ENCODE assay signal across 20 cellular contexts in the genomic region with DNA sequence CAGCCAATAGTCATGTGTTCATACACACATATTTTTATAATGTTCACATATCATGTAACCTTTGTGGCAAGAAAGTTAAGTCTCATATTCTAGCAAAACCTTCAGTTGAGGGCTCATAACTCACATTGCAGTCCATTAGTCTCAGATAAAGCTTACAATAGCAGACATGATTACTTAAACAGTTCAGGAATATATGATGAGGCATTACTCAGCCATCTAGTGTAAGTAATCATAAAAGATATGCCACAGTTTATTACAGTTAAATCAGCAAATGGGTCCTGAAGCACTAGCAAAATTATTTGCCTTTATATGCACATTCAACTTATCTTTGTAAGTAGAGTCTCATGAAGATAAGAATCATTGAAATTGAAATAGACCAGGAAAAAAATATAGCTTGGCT.
DNase-seq lines count a peak whose midpoint lies in the region; ATAC-seq, FAIRE-seq and TF ChIP-seq lines count a peak whose summit lies in the region.
"Had no signal": no experiment of that assay in that cellular context is flagged by ENCODE, and none has a peak within 500 bp of the region (broad histone marks: within the 10 kb centered on the region; RNA-seq: fewer than 3 reads in every experiment).

No MANE protein-coding gene starts in this region.

- H3K9me3 ChIP-seq in IMR-90 (ENCODE audit: control insufficient read depth, insufficient read depth, low read length) (no peaks in the 10 kb centered on the region), astrocyte (ENCODE audit: insufficient read depth, low read depth, low read length) (no peaks in the 10 kb centered on the region)
- H3K9me3 ChIP-seq: SJCRH30 had no signal

- intact Hi-C loops in IMR-90 (cut with micrococcal nuclease): loop anchor here (5.0 kb wide), 1 partner anchor 243 kb away; no protein-coding TSS in a partner anchor

- DNase-seq in AG04449 (ENCODE audit: low read depth, low spot score) (peak; percentile 9), IMR-90 (peak; percentile 90), astrocyte (ENCODE audit: low read depth) (peak; percentile 2), fibroblast of villous mesenchyme (ENCODE audit: low read depth) (peak; percentile 11), NCI-H82 treated with DMSO at 0.1 percent for 48 hours (lab: John Stamatoyannopoulos, UW; ENCODE audit: unreplicated experiment) (no peak), ureter (ENCODE audit: low spot score) (no peak), chondrocyte (ENCODE audit: low spot score) (no peak), midbrain (lab: John Stamatoyannopoulos, UW) (no peak)
- DNase-seq: CD4-positive, CD25-positive, alpha-beta regulatory T cell; GOT3; KG1; NCI-H1048; NCI-H1694; NCI-H2107; NCI-H446 treated with DMSO at 0.1 percent for 48 hours; NCI-H82; SJCRH30 had no signal

- H3K79me1 ChIP-seq in IMR-90 (ENCODE audit: low read depth in 1 of 2, low read length in 2 of 2): no peaks in the 10 kb centered on the region

- no peaks in the 10 kb centered on the region for H3K27me3 Mint-ChIP-seq in astrocyte (ENCODE audit: low read depth, unreplicated experiment)
- H3K27me3 Mint-ChIP-seq in chondrocyte (ENCODE audit: low read depth): peaks cover 3% of the 10 kb centered on the region
- H3K27me3 Mint-ChIP-seq: CD4-positive, CD25-positive, alpha-beta regulatory T cell had no signal

- H3K14ac ChIP-seq in IMR-90 (replicated peaks; ENCODE audit: low read depth, low read length): no peak overlapping the region

- H3K27ac ChIP-seq in IMR-90 (ENCODE audit: insufficient read depth, low read length): no peak overlapping the region
- no peak overlapping the region for H3K27ac ChIP-seq in astrocyte (ENCODE audit: low read depth, low read length)
- H3K27ac ChIP-seq: RWPE1, SJCRH30 had no signal

- H2AFZ ChIP-seq in IMR-90 (replicated peaks; ENCODE audit: low read length, poor library complexity) (no peak overlapping the region), astrocyte (ENCODE audit: low read depth, low read length) (no peak overlapping the region)

- H2BK5ac ChIP-seq in IMR-90 (ENCODE audit: low read depth, low read length, poor library complexity, severe bottlenecking): peak overlapping the region; percentile 65

- no peak overlapping the region for H3K18ac ChIP-seq in IMR-90 (ENCODE audit: low read depth, low read length)

- no peak for TF ChIP-seq RAD21 in IMR-90 (IDR thresholded peaks at IDR 0.05; ENCODE audit: low read length)

- CTCF ChIA-PET in AG04449 (lab: Yijun Ruan, JAX) (no interaction called here), IMR-90 (lab: Yijun Ruan, JAX) (no interaction called here)

- H3K4me1 ChIP-seq in IMR-90 (ENCODE audit: control insufficient read depth, insufficient read depth, low read length) (no peaks in the 10 kb centered on the region), astrocyte (ENCODE audit: insufficient read depth, low read length) (no peaks in the 10 kb centered on the region)
- H3K4me1 ChIP-seq: SJCRH30 had no signal

- no peak overlapping the region for H2AK9ac ChIP-seq in IMR-90 (replicated peaks; ENCODE audit: low read depth, low read length, poor library complexity)

- H3K4me3 ChIP-seq in AG04449 (ENCODE audit: low read depth, low read length) (no peak overlapping the region), IMR-90 (ENCODE audit: insufficient read depth, low read depth, low read length) (no peak overlapping the region), astrocyte (ENCODE audit: insufficient read depth, low read depth, low read length) (no peak overlapping the region), fibroblast of villous mesenchyme (ENCODE audit: low read depth, low read length) (no peak overlapping the region)
- H3K4me3 ChIP-seq: SJCRH30 had no signal

- no peak overlapping the region for H2BK20ac ChIP-seq in IMR-90 (ENCODE audit: low read depth, low read length)

- no peaks in the 10 kb centered on the region for H3K9me1 ChIP-seq in IMR-90 (ENCODE audit: insufficient read depth, low read length)

- BruUV-seq in IMR-90 (replicated peaks; lab: Mats Ljungman, UMichigan): no TSS peak

- no peak for FAIRE-seq in astrocyte (lab: Jason Lieb, UNC)
- FAIRE-seq: G401.6, GM12891 had no signal

- H3K36me3 ChIP-seq in IMR-90 (ENCODE audit: control insufficient read depth, insufficient read depth, low read length): no peaks in the 10 kb centered on the region
- no peaks in the 10 kb centered on the region for H3K36me3 ChIP-seq in astrocyte (ENCODE audit: insufficient read depth, low read length)
- H3K36me3 ChIP-seq: SJCRH30 had no signal

- no peak overlapping the region for H2BK15ac ChIP-seq in IMR-90 (ENCODE audit: low read depth, low read length)

- no peak overlapping the region for H3K4ac ChIP-seq in IMR-90 (ENCODE audit: low read depth, low read length)

- H3K4me3 Mint-ChIP-seq in astrocyte (ENCODE audit: unreplicated experiment) (no peak overlapping the region), chondrocyte (ENCODE audit: unreplicated experiment) (no peak overlapping the region)
- H3K4me3 Mint-ChIP-seq: CD4-positive, CD25-positive, alpha-beta regulatory T cell had no signal

- H3K9ac ChIP-seq in IMR-90 (ENCODE audit: low read depth, low read length) (no peak overlapping the region), astrocyte (ENCODE audit: low read length) (no peak overlapping the region)

- in situ Hi-C loops in IMR-90 (cut with MboI; ENCODE audit: low sequenced_read_pairs): no loop called here

- no peaks in the 10 kb centered on the region for H3K4me1 Mint-ChIP-seq in astrocyte (ENCODE audit: low read depth, unreplicated experiment)
- no peaks in the 10 kb centered on the region for H3K4me1 Mint-ChIP-seq in chondrocyte (ENCODE audit: low read depth)
- H3K4me1 Mint-ChIP-seq: CD4-positive, CD25-positive, alpha-beta regulatory T cell had no signal

- H3K9me3 Mint-ChIP-seq in astrocyte (ENCODE audit: unreplicated experiment) (no peaks in the 10 kb centered on the region), chondrocyte (ENCODE audit: low read depth) (no peaks in the 10 kb centered on the region)

- dilution Hi-C loops in IMR-90 (cut with HindIII; ENCODE audit: low sequenced_read_pairs, unreplicated experiment): no loop called here

- H3K79me2 ChIP-seq in astrocyte (ENCODE audit: insufficient read depth, low read length): no peaks in the 10 kb centered on the region

- H3K36me3 Mint-ChIP-seq in astrocyte (ENCODE audit: low read depth, unreplicated experiment): no peaks in the 10 kb centered on the region
- H3K36me3 Mint-ChIP-seq in chondrocyte (ENCODE audit: low read depth): no peaks in the 10 kb centered on the region
- H3K36me3 Mint-ChIP-seq: CD4-positive, CD25-positive, alpha-beta regulatory T cell had no signal

- H2AK5ac ChIP-seq in IMR-90 (ENCODE audit: low read depth, low read length): no peak overlapping the region

- no peaks in the 10 kb centered on the region for H4K20me1 ChIP-seq in IMR-90 (ENCODE audit: insufficient read depth, low read length)
- H4K20me1 ChIP-seq in astrocyte (ENCODE audit: insufficient read depth, low read length): no peaks in the 10 kb centered on the region

- no peak overlapping the region for H3K27ac Mint-ChIP-seq in astrocyte (ENCODE audit: unreplicated experiment)
- no peak overlapping the region for H3K27ac Mint-ChIP-seq in chondrocyte (ENCODE audit: unreplicated experiment)
- H3K27ac Mint-ChIP-seq: CD4-positive, CD25-positive, alpha-beta regulatory T cell had no signal

- no peak for TF ChIP-seq CTCF in AG04449 (IDR thresholded peaks at IDR 0.05; ENCODE audit: insufficient read depth, low read length, missing control alignments)
- no peak for TF ChIP-seq CTCF in IMR-90 (conservative IDR thresholded peaks at IDR 0.05; ENCODE audit: low read depth, low read length)
- no peak for TF ChIP-seq CTCF in astrocyte (IDR thresholded peaks at IDR 0.05; ENCODE audit: insufficient read depth, low read depth, low read length)
- TF ChIP-seq CTCF in fibroblast of villous mesenchyme (IDR thresholded peaks at IDR 0.05; ENCODE audit: insufficient read depth, low read depth, low read length): no peak
- TF ChIP-seq CTCF in chondrocyte (IDR thresholded peaks at IDR 0.05): no peak

- H3K27me3 ChIP-seq in IMR-90 (ENCODE audit: control insufficient read depth, insufficient read depth, low read length): no peaks in the 10 kb centered on the region
- no peaks in the 10 kb centered on the region for H3K27me3 ChIP-seq in astrocyte (ENCODE audit: insufficient read depth, low read length)
- H3K27me3 ChIP-seq: SJCRH30 had no signal

- ATAC-seq in IMR-90 (ENCODE audit: low read depth): peak; percentile 92

- POLR2A ChIA-PET in AG04449 (lab: Yijun Ruan, JAX) (no interaction called here), IMR-90 (lab: Charles Lee; ENCODE audit: unreplicated experiment) (no interaction called here)

- H3K4me2 ChIP-seq in IMR-90 (ENCODE audit: low read depth, low read length) (peak overlapping the region; percentile 35; the same call in 1 of the 2 replicates), astrocyte (ENCODE audit: low read length) (no peak overlapping the region)

- H4K5ac ChIP-seq in IMR-90 (ENCODE audit: low read depth, low read length): no peak overlapping the region

- no peak overlapping the region for H4K8ac ChIP-seq in IMR-90 (ENCODE audit: low read depth in 2 of 2, low read length in 2 of 2)

- no peak overlapping the region for H3K23ac ChIP-seq in IMR-90 (ENCODE audit: low read depth, low read length)

- H3K56ac ChIP-seq in IMR-90 (ENCODE audit: extremely low read depth, insufficient read depth, low read length): no peak overlapping the region

- no peak overlapping the region for H4K91ac ChIP-seq in IMR-90 (ENCODE audit: insufficient read depth, low read depth, low read length)

- no peak for TF ChIP-seq POLR2A in IMR-90 (IDR thresholded peaks at IDR 0.05; ENCODE audit: low read depth, low read length)

- H2BK120ac ChIP-seq in IMR-90 (ENCODE audit: low read depth, low read length): peak overlapping the region; percentile 62; the same call in 1 of the 2 replicates

TF ChIP-seq in IMR-90, 13 proteins besides CTCF, POLR2A, EP300 and RAD21:
- TF ChIP-seq CEBPB (IDR thresholded peaks at IDR 0.05; ENCODE audit: low read depth, low read length) (no peak), MAFK (IDR thresholded peaks at IDR 0.05; ENCODE audit: low read depth, low read length) (no peak), RCOR1 (IDR thresholded peaks at IDR 0.05; ENCODE audit: insufficient replicate concordance, low read length) (no peak), BHLHE40 (IDR thresholded peaks at IDR 0.05; ENCODE audit: low read depth, low read length) (no peak), FOS (IDR thresholded peaks at IDR 0.05; ENCODE audit: low read depth, low read length) (0 out of 2 replicates have a peak, but pooled peaks have one; percentile 9)
TF ChIP-seq in IMR-90: peak in this region for 1.

Comparison
In these comparisons a context has a peak if more than half of its experiments do, and no peak if none do; other contexts are left out.
1. DNase-seq: peak in AG04449 (single experiment), IMR-90 (single experiment), astrocyte (single experiment) and fibroblast of villous mesenchyme (single experiment); none in NCI-H82 treated with DMSO at 0.1 percent for 48 hours (single experiment), ureter (single experiment), chondrocyte (single experiment) and midbrain (single experiment).